Comparison of ENCODE assay signal across 1 cellular context in genomic region chr19:35136977-35137702, GRCh38.
A peak's percentile ranks its signal among the peaks of the same experiment; 100 is the strongest.
TF ChIP-seq lines count a peak whose summit lies in the region.

No MANE protein-coding gene starts in this region.

TF ChIP-seq in HepG2, 621 proteins besides CTCF, POLR2A, EP300 and RAD21 (continued from another document and continues in another):
- TF ChIP-seq ZSCAN9 (CRISPR knock-in tag; IDR thresholded peaks at IDR 0.05; ENCODE audit: borderline replicate concordance) (peak; percentile 27; the same call in 1 of the 2 replicates), RNF219 (CRISPR knock-in tag; IDR thresholded peaks at IDR 0.05) (no peak), ZNF280B (CRISPR knock-in tag; IDR thresholded peaks at IDR 0.05; ENCODE audit: borderline replicate concordance) (no peak), ZNF414 (CRISPR knock-in tag; IDR thresholded peaks at IDR 0.05) (no peak), ZNF691 (CRISPR knock-in tag; IDR thresholded peaks at IDR 0.05; ENCODE audit: borderline replicate concordance, low read depth) (no peak), SP2 (CRISPR knock-in tag; IDR thresholded peaks at IDR 0.05) (no peak), ZFP36L2 (CRISPR knock-in tag; IDR thresholded peaks at IDR 0.05) (no peak), NCOA2 (CRISPR knock-in tag; IDR thresholded peaks at IDR 0.05) (no peak), ZNF800 (CRISPR knock-in tag; IDR thresholded peaks at IDR 0.05) (0 out of 2 replicates have a peak, but pooled peaks have one; percentile 41), ZNF20 (CRISPR knock-in tag; IDR thresholded peaks at IDR 0.05) (no peak), FOXP1 (IDR thresholded peaks at IDR 0.05) (no peak), FOXP1 (CRISPR knock-in tag; IDR thresholded peaks at IDR 0.05) (peak; percentile 47; the same call in 1 of the 2 replicates), ZNF770 (CRISPR knock-in tag; IDR thresholded peaks at IDR 0.05) (no peak), SNAPC4 (CRISPR knock-in tag; IDR thresholded peaks at IDR 0.05) (0 out of 2 replicates have a peak, but pooled peaks have one; percentile 41), CAMTA2 (CRISPR knock-in tag; IDR thresholded peaks at IDR 0.05; ENCODE audit: borderline replicate concordance) (no peak), HMGXB4 (CRISPR knock-in tag; IDR thresholded peaks at IDR 0.05; ENCODE audit: borderline replicate concordance in 1 of 2, low read depth in 1 of 2) (0 out of 4 replicates have a peak, but pooled peaks of 1 of the 2 experiments have one; percentile 43), HIVEP1 (CRISPR knock-in tag; IDR thresholded peaks at IDR 0.05) (0 out of 2 replicates have a peak, but pooled peaks have one; percentile 52), ZFP36L1 (CRISPR knock-in tag; IDR thresholded peaks at IDR 0.05) (peak; percentile 84), ZMYM2 (CRISPR knock-in tag; IDR thresholded peaks at IDR 0.05) (no peak), ZBTB38 (CRISPR knock-in tag; IDR thresholded peaks at IDR 0.05) (0 out of 2 replicates have a peak, but pooled peaks have one; percentile 24), POLR2G (IDR thresholded peaks at IDR 0.05; ENCODE audit: low read depth, low read length) (no peak), HNF1B (CRISPR knock-in tag; IDR thresholded peaks at IDR 0.05) (peak; percentile 75), ATAD3A (CRISPR knock-in tag; IDR thresholded peaks at IDR 0.05) (no peak), TEAD3 (CRISPR knock-in tag; optimal IDR thresholded peaks at IDR 0.05; ENCODE audit: borderline replicate concordance) (peak; percentile 74), IKZF1 (IDR thresholded peaks at IDR 0.05) (no peak), KLF11 (CRISPR knock-in tag; IDR thresholded peaks at IDR 0.05) (no peak), PRMT3 (CRISPR knock-in tag; IDR thresholded peaks at IDR 0.05; ENCODE audit: borderline replicate concordance, low read depth) (no peak), ZNF724P (CRISPR knock-in tag; IDR thresholded peaks at IDR 0.05; ENCODE audit: borderline replicate concordance) (no peak), IKZF4 (CRISPR knock-in tag; IDR thresholded peaks at IDR 0.05; ENCODE audit: borderline replicate concordance, low read depth, not compliant biosample characterization) (no peak), MTF1 (CRISPR knock-in tag; IDR thresholded peaks at IDR 0.05) (no peak), TARDBP (CRISPR knock-in tag; IDR thresholded peaks at IDR 0.05) (no peak), CENPX (CRISPR knock-in tag; IDR thresholded peaks at IDR 0.05) (no peak)
